11 cellular contexts compared by ENCODE assay signal in the genomic region with DNA sequence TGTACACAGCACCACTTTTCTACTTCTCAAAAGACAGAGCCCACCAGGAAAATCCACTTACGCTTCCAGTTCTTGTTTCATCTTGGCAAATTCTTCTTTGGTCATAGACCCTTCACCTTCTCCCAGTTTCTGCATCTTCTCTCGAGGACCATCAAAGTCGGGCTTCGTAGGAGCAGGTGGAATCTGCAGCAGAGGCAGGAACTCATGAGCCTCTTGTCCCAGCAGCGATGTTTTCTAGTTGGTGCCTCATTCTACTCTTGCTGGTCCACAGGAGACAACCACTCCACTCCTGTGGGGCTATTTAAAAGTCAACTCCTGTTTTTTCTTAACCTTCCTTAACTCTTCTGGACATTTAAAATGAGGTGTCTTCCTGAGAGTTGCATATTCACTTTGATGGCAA.
"Had no signal": no experiment of that assay in that cellular context is flagged by ENCODE, and none has a peak within 500 bp of the region (broad histone marks: within the 10 kb centered on the region; RNA-seq: fewer than 3 reads in every experiment).

No MANE protein-coding gene starts in this region.

- H3K27me3 Mint-ChIP-seq: memory B cell; stimulated activated naive CD8-positive, alpha-beta T cell treated with anti-CD3 and anti-CD28 coated beads, Interleukin-15, amount 100 ng/mL, for 72 hours had no signal

- DNase-seq: activated CD4-positive, alpha-beta T cell treated with anti-CD3 and anti-CD28 coated beads, Interleukin-2, amount 50 U/mL, for 48 hours; anterior cingulate cortex; dorsolateral prefrontal cortex; sigmoid colon; stimulated activated CD4-positive, alpha-beta T cell treated with anti-CD3 and anti-CD28 coated beads, Interleukin-2, amount 100 ng/mL, for 24 hours; stimulated activated naive CD8-positive, alpha-beta T cell treated with anti-CD3 and anti-CD28 coated beads, Interleukin-15, amount 100 ng/mL, for 72 hours; testis had no signal

- H3K27ac Mint-ChIP-seq: memory B cell had no signal

- H3K27me3 ChIP-seq: dorsolateral prefrontal cortex, esophagus muscularis mucosa, sigmoid colon, testis had no signal

- H3K4me3 ChIP-seq: dorsolateral prefrontal cortex, esophagus muscularis mucosa, sigmoid colon, testis had no signal

- H3K9me3 Mint-ChIP-seq: activated naive CD4-positive, alpha-beta T cell treated with anti-CD3 and anti-CD28 coated beads, Interleukin-2, amount 50 U/mL, for 72 hours; memory B cell; stimulated activated naive CD8-positive, alpha-beta T cell treated with anti-CD3 and anti-CD28 coated beads, Interleukin-15, amount 100 ng/mL, for 72 hours had no signal

- H3K27ac ChIP-seq: dorsolateral prefrontal cortex, esophagus muscularis mucosa, sigmoid colon, testis had no signal

- H3K9me3 ChIP-seq: esophagus muscularis mucosa, sigmoid colon, testis had no signal

- H3K4me3 Mint-ChIP-seq: memory B cell; stimulated activated naive CD8-positive, alpha-beta T cell treated with anti-CD3 and anti-CD28 coated beads, Interleukin-15, amount 100 ng/mL, for 72 hours had no signal

- ATAC-seq: activated CD4-positive, CD25-positive, alpha-beta regulatory T cell treated with anti-CD3 and anti-CD28 coated beads, Interleukin-2, amount 50 U/mL, for 24 hours; activated naive CD4-positive, alpha-beta T cell treated with anti-CD3 and anti-CD28 coated beads, Interleukin-2, amount 50 U/mL, for 72 hours; stimulated activated naive CD8-positive, alpha-beta T cell treated with anti-CD3 and anti-CD28 coated beads, Interleukin-15, amount 100 ng/mL, for 72 hours had no signal
